Comparison of ENCODE assay signal across 1 cellular context in the genomic region with DNA sequence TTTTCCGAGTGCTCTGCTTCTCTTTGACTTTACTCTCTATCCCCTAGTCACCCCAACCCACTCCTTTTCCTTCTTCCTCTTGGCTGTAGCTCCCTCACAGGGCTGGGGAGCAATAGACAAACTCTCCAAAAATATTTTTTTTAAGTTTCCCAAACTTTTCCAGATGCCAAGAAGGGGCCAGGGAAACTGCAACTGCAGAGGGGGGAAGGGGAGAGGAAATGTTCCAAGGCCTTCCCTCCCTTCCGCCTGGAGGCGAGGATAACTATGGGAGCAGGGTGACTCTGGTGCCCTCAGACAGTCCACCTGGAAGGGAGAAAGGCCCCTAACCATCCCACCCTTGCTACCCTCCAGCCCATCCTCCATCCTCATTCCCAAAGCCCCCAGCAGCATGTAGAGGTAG.
TF ChIP-seq lines count a peak whose summit lies in the region.

No MANE protein-coding gene starts in this region.

TF ChIP-seq in A549, 52 proteins besides CTCF, POLR2A, EP300 and RAD21:
- TF ChIP-seq ELK1 (IDR thresholded peaks at IDR 0.05; ENCODE audit: low read depth, low read length) (no peak), GATA3 (IDR thresholded peaks at IDR 0.05; ENCODE audit: borderline replicate concordance) (no peak), RARB (CRISPR knock-in tag; IDR thresholded peaks at IDR 0.05) (no peak), ESRRA (IDR thresholded peaks at IDR 0.05; ENCODE audit: borderline replicate concordance, low read length) (no peak), CBX8 (IDR thresholded peaks at IDR 0.05) (no peak), JUNB (IDR thresholded peaks at IDR 0.05) (no peak), PHF8 (IDR thresholded peaks at IDR 0.05; ENCODE audit: borderline replicate concordance, low read depth) (no peak), ZSCAN20 (CRISPR knock-in tag; IDR thresholded peaks at IDR 0.05) (no peak), ZNF302 (CRISPR knock-in tag; IDR thresholded peaks at IDR 0.05) (no peak), HOXB5 (CRISPR knock-in tag; IDR thresholded peaks at IDR 0.05) (no peak), MAZ (IDR thresholded peaks at IDR 0.05; ENCODE audit: borderline replicate concordance, low read depth, low read length) (no peak), ZFP36 (IDR thresholded peaks at IDR 0.05; ENCODE audit: borderline replicate concordance, partially characterized antibody) (no peak)
- TF ChIP-seq, protein P1, sequence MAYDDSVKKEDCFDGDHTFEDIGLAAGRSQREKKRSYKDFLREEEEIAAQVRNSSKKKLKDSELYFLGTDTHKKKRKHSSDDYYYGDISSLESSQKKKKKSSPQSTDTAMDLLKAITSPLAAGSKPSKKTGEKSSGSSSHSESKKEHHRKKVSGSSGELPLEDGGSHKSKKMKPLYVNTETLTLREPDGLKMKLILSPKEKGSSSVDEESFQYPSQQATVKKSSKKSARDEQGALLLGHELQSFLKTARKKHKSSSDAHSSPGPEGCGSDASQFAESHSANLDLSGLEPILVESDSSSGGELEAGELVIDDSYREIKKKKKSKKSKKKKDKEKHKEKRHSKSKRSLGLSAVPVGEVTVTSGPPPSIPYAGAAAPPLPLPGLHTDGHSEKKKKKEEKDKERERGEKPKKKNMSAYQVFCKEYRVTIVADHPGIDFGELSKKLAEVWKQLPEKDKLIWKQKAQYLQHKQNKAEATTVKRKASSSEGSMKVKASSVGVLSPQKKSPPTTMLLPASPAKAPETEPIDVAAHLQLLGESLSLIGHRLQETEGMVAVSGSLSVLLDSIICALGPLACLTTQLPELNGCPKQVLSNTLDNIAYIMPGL (CRISPR knock-in tag; IDR thresholded peaks at IDR 0.05; ENCODE audit: borderline replicate concordance): no peak
